In the genomic region with DNA sequence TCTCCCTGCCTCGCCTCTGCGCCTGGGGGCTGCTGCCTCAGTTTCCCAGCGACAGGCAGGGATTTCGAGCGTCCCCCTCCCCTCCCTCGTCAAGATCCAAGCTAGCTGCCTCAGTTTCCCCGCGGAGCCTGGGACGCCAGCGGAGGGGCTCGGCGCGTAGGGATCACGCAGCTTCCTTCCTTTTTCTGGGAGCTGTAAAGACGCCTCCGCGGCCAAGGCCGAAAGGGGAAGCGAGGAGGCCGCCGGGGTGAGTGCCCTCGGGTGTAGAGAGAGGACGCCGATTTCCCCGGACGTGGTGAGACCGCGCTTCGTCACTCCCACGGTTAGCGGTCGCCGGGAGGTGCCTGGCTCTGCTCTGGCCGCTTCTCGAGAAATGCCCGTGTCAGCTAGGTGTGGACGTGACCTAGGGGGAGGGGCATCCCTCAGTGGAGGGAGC, we compare ENCODE assay signal across 1 cellular context.
TF ChIP-seq lines count a peak whose summit lies in the region.

No MANE protein-coding gene starts in this region.

TF ChIP-seq in GM12878, 131 proteins besides CTCF, POLR2A, EP300 and RAD21 (continues in another document):
- TF ChIP-seq TARDBP (IDR thresholded peaks at IDR 0.05; ENCODE audit: borderline replicate concordance) (0 out of 2 replicates have a peak, but pooled peaks have one; percentile 44), SREBF2 (IDR thresholded peaks at IDR 0.05; ENCODE audit: low read length) (no peak), MYB (IDR thresholded peaks at IDR 0.05; ENCODE audit: borderline replicate concordance, low read depth, low read length) (no peak), TBL1XR1 (IDR thresholded peaks at IDR 0.05; ENCODE audit: low read depth, low read length) (peak; percentile 72), FOXM1 (IDR thresholded peaks at IDR 0.05; ENCODE audit: low read depth, low read length) (0 out of 2 replicates have a peak, but pooled peaks have one; percentile 7), EED (IDR thresholded peaks at IDR 0.05; ENCODE audit: low read depth) (peak; percentile 91), TCF3 (IDR thresholded peaks at IDR 0.05; ENCODE audit: borderline replicate concordance, insufficient read depth, low read depth, low read length) (0 out of 2 replicates have a peak, but pooled peaks have one; percentile 22), BHLHE40 (IDR thresholded peaks at IDR 0.05; ENCODE audit: borderline replicate concordance in 1 of 2, low read depth in 2 of 2, low read length in 1 of 2) (peak; percentile 80 to 92; a peak in 3 of 4 replicates), FOXK2 (IDR thresholded peaks at IDR 0.05) (no peak), RUNX3 (IDR thresholded peaks at IDR 0.05; ENCODE audit: low read length) (peak; percentile 90), RCOR1 (conservative IDR thresholded peaks at IDR 0.05; ENCODE audit: low read depth, low read length) (peak; percentile 92; the same call in 1 of the 2 replicates), YY1 (IDR thresholded peaks at IDR 0.05; ENCODE audit: low read depth, low read length) (peak; percentile 7; the same call in 1 of the 2 replicates), ZNF217 (IDR thresholded peaks at IDR 0.05) (peak; percentile 38; the same call in 1 of the 2 replicates), MTA2 (IDR thresholded peaks at IDR 0.05; ENCODE audit: low read depth) (peak; percentile 79; the same call in 1 of the 2 replicates), CHD4 (IDR thresholded peaks at IDR 0.05) (no peak; the same call in 1 of the 2 replicates), GATAD2B (conservative IDR thresholded peaks at IDR 0.05; ENCODE audit: low read depth) (peak; percentile 89), SPI1 (IDR thresholded peaks at IDR 0.05; ENCODE audit: borderline replicate concordance, insufficient read depth, low read depth, low read length) (peak; percentile 91), ZSCAN29 (IDR thresholded peaks at IDR 0.05) (no peak), RELA (IDR thresholded peaks at IDR 0.05; ENCODE audit: borderline replicate concordance, partially characterized antibody) (peak; percentile 30), ATF7 (IDR thresholded peaks at IDR 0.05; ENCODE audit: low read depth) (peak; percentile 46), ZNF384 (IDR thresholded peaks at IDR 0.05; ENCODE audit: borderline replicate concordance, low read depth, low read length) (no peak), IKZF2 (IDR thresholded peaks at IDR 0.05) (peak; percentile 90 to 94), ETV6 (conservative IDR thresholded peaks at IDR 0.05 in 1 of 2, IDR thresholded peaks at IDR 0.05 in 1 of 2; ENCODE audit: borderline replicate concordance in 1 of 2, low read depth in 1 of 2) (peak in 1 of 2 experiments; percentile 67; a peak in 1 of 4 replicates), POLR2AphosphoS5 (IDR thresholded peaks at IDR 0.05; ENCODE audit: low read length) (no peak), NR2C2 (IDR thresholded peaks at IDR 0.05; ENCODE audit: borderline replicate concordance, control insufficient read depth, insufficient read length, low read depth) (no peak), CREB1 (IDR thresholded peaks at IDR 0.05; ENCODE audit: low read depth) (peak; percentile 71), NR2F1 (conservative IDR thresholded peaks at IDR 0.05) (peak; percentile 78), JUNB (IDR thresholded peaks at IDR 0.05) (no peak), ZNF24 (IDR thresholded peaks at IDR 0.05) (0 out of 2 replicates have a peak, but pooled peaks have one; percentile 7), IRF4 (IDR thresholded peaks at IDR 0.05; ENCODE audit: low read depth, low read length) (peak; percentile 63; the same call in 1 of the 2 replicates), TCF12 (IDR thresholded peaks at IDR 0.05; ENCODE audit: low read depth, low read length) (peak; percentile 64; the same call in 1 of the 2 replicates), CBFB (IDR thresholded peaks at IDR 0.05; ENCODE audit: low read depth) (peak; percentile 80; the same call in 1 of the 2 replicates), WRNIP1 (IDR thresholded peaks at IDR 0.05; ENCODE audit: borderline replicate concordance, low read depth, low read length) (no peak; the same call in 1 of the 2 replicates), IKZF1 (conservative IDR thresholded peaks at IDR 0.05) (peak; percentile 98), CHD1 (IDR thresholded peaks at IDR 0.05; ENCODE audit: low read depth, low read length) (0 out of 2 replicates have a peak, but pooled peaks have one; percentile 35), SREBF1 (IDR thresholded peaks at IDR 0.05; ENCODE audit: low read length) (no peak), SUZ12 (IDR thresholded peaks at IDR 0.05; ENCODE audit: unreplicated experiment) (no peak)
- TF ChIP-seq, protein P1, sequence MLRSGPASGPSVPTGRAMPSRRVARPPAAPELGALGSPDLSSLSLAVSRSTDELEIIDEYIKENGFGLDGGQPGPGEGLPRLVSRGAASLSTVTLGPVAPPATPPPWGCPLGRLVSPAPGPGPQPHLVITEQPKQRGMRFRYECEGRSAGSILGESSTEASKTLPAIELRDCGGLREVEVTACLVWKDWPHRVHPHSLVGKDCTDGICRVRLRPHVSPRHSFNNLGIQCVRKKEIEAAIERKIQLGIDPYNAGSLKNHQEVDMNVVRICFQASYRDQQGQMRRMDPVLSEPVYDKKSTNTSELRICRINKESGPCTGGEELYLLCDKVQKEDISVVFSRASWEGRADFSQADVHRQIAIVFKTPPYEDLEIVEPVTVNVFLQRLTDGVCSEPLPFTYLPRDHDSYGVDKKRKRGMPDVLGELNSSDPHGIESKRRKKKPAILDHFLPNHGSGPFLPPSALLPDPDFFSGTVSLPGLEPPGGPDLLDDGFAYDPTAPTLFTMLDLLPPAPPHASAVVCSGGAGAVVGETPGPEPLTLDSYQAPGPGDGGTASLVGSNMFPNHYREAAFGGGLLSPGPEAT (IDR thresholded peaks at IDR 0.05; ENCODE audit: low read depth): peak; percentile 20; the same call in 1 of the 2 replicates
- TF ChIP-seq, protein P2, sequence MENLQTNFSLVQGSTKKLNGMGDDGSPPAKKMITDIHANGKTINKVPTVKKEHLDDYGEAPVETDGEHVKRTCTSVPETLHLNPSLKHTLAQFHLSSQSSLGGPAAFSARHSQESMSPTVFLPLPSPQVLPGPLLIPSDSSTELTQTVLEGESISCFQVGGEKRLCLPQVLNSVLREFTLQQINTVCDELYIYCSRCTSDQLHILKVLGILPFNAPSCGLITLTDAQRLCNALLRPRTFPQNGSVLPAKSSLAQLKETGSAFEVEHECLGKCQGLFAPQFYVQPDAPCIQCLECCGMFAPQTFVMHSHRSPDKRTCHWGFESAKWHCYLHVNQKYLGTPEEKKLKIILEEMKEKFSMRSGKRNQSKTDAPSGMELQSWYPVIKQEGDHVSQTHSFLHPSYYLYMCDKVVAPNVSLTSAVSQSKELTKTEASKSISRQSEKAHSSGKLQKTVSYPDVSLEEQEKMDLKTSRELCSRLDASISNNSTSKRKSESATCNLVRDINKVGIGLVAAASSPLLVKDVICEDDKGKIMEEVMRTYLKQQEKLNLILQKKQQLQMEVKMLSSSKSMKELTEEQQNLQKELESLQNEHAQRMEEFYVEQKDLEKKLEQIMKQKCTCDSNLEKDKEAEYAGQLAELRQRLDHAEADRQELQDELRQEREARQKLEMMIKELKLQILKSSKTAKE (IDR thresholded peaks at IDR 0.05; ENCODE audit: low read depth, poor library complexity, severe bottlenecking): peak; percentile 39
- TF ChIP-seq, protein P3, sequence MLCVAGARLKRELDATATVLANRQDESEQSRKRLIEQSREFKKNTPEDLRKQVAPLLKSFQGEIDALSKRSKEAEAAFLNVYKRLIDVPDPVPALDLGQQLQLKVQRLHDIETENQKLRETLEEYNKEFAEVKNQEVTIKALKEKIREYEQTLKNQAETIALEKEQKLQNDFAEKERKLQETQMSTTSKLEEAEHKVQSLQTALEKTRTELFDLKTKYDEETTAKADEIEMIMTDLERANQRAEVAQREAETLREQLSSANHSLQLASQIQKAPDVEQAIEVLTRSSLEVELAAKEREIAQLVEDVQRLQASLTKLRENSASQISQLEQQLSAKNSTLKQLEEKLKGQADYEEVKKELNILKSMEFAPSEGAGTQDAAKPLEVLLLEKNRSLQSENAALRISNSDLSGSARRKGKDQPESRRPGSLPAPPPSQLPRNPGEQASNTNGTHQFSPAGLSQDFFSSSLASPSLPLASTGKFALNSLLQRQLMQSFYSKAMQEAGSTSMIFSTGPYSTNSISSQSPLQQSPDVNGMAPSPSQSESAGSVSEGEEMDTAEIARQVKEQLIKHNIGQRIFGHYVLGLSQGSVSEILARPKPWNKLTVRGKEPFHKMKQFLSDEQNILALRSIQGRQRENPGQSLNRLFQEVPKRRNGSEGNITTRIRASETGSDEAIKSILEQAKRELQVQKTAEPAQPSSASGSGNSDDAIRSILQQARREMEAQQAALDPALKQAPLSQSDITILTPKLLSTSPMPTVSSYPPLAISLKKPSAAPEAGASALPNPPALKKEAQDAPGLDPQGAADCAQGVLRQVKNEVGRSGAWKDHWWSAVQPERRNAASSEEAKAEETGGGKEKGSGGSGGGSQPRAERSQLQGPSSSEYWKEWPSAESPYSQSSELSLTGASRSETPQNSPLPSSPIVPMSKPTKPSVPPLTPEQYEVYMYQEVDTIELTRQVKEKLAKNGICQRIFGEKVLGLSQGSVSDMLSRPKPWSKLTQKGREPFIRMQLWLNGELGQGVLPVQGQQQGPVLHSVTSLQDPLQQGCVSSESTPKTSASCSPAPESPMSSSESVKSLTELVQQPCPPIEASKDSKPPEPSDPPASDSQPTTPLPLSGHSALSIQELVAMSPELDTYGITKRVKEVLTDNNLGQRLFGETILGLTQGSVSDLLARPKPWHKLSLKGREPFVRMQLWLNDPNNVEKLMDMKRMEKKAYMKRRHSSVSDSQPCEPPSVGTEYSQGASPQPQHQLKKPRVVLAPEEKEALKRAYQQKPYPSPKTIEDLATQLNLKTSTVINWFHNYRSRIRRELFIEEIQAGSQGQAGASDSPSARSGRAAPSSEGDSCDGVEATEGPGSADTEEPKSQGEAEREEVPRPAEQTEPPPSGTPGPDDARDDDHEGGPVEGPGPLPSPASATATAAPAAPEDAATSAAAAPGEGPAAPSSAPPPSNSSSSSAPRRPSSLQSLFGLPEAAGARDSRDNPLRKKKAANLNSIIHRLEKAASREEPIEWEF (IDR thresholded peaks at IDR 0.05; ENCODE audit: insufficient replicate concordance, low read depth, low read length): no peak
- TF ChIP-seq, protein P4, sequence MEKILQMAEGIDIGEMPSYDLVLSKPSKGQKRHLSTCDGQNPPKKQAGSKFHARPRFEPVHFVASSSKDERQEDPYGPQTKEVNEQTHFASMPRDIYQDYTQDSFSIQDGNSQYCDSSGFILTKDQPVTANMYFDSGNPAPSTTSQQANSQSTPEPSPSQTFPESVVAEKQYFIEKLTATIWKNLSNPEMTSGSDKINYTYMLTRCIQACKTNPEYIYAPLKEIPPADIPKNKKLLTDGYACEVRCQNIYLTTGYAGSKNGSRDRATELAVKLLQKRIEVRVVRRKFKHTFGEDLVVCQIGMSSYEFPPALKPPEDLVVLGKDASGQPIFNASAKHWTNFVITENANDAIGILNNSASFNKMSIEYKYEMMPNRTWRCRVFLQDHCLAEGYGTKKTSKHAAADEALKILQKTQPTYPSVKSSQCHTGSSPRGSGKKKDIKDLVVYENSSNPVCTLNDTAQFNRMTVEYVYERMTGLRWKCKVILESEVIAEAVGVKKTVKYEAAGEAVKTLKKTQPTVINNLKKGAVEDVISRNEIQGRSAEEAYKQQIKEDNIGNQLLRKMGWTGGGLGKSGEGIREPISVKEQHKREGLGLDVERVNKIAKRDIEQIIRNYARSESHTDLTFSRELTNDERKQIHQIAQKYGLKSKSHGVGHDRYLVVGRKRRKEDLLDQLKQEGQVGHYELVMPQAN (conservative IDR thresholded peaks at IDR 0.05): peak; percentile 15; the same call in 1 of the 2 replicates
- TF ChIP-seq, protein P5, sequence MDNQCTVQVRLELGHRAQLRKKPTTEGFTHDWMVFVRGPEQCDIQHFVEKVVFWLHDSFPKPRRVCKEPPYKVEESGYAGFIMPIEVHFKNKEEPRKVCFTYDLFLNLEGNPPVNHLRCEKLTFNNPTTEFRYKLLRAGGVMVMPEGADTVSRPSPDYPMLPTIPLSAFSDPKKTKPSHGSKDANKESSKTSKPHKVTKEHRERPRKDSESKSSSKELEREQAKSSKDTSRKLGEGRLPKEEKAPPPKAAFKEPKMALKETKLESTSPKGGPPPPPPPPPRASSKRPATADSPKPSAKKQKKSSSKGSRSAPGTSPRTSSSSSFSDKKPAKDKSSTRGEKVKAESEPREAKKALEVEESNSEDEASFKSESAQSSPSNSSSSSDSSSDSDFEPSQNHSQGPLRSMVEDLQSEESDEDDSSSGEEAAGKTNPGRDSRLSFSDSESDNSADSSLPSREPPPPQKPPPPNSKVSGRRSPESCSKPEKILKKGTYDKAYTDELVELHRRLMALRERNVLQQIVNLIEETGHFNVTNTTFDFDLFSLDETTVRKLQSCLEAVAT (IDR thresholded peaks at IDR 0.05): peak; percentile 75; the same call in 1 of the 2 replicates
- TF ChIP-seq, protein P6, sequence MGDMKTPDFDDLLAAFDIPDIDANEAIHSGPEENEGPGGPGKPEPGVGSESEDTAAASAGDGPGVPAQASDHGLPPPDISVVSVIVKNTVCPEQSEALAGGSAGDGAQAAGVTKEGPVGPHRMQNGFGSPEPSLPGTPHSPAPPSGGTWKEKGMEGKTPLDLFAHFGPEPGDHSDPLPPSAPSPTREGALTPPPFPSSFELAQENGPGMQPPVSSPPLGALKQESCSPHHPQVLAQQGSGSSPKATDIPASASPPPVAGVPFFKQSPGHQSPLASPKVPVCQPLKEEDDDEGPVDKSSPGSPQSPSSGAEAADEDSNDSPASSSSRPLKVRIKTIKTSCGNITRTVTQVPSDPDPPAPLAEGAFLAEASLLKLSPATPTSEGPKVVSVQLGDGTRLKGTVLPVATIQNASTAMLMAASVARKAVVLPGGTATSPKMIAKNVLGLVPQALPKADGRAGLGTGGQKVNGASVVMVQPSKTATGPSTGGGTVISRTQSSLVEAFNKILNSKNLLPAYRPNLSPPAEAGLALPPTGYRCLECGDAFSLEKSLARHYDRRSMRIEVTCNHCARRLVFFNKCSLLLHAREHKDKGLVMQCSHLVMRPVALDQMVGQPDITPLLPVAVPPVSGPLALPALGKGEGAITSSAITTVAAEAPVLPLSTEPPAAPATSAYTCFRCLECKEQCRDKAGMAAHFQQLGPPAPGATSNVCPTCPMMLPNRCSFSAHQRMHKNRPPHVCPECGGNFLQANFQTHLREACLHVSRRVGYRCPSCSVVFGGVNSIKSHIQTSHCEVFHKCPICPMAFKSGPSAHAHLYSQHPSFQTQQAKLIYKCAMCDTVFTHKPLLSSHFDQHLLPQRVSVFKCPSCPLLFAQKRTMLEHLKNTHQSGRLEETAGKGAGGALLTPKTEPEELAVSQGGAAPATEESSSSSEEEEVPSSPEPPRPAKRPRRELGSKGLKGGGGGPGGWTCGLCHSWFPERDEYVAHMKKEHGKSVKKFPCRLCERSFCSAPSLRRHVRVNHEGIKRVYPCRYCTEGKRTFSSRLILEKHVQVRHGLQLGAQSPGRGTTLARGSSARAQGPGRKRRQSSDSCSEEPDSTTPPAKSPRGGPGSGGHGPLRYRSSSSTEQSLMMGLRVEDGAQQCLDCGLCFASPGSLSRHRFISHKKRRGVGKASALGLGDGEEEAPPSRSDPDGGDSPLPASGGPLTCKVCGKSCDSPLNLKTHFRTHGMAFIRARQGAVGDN (IDR thresholded peaks at IDR 0.05): peak; percentile 27; the same call in 1 of the 2 replicates
- TF ChIP-seq, protein P7, sequence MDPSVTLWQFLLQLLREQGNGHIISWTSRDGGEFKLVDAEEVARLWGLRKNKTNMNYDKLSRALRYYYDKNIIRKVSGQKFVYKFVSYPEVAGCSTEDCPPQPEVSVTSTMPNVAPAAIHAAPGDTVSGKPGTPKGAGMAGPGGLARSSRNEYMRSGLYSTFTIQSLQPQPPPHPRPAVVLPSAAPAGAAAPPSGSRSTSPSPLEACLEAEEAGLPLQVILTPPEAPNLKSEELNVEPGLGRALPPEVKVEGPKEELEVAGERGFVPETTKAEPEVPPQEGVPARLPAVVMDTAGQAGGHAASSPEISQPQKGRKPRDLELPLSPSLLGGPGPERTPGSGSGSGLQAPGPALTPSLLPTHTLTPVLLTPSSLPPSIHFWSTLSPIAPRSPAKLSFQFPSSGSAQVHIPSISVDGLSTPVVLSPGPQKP (IDR thresholded peaks at IDR 0.05; ENCODE audit: low read depth, low read length): no peak
